Comparison of ENCODE assay signal across 17 cellular contexts in the genomic region with DNA sequence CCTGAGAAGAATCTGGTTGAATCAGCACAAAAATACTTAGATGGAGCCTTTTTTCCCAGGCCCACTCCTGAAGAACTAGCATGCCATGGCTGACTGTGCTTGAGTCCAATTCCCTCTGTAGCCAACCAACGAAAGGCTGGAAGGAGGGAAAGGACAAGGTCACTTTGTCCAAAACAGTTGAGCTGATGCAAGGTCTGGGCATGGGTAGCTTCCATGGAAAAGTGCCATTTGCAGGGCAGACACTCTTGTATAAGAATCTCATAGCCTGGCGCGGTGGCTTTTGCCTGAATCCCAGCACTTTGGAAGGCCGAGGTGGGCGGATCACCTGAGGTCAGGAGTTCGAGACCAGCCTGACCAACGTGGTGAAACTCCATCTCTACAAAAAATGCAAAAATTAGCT.
"Had no signal": no experiment of that assay in that cellular context is flagged by ENCODE, and none has a peak within 500 bp of the region (broad histone marks: within the 10 kb centered on the region; RNA-seq: fewer than 3 reads in every experiment).

No MANE protein-coding gene starts in this region.

- H3K27ac ChIP-seq: coronary artery, dorsolateral prefrontal cortex, esophagus muscularis mucosa, foreskin keratinocyte, heart right ventricle, left ventricle myocardium inferior, lower lobe of right lung had no signal

- DNase-seq: dermis blood vessel endothelial cell; dorsolateral prefrontal cortex; effector CD4-positive, alpha-beta T cell; effector memory CD4-positive, alpha-beta T cell; foreskin keratinocyte; glutamatergic neuron; head of caudate nucleus; heart right ventricle; hippocampal formation; left cardiac atrium; left ventricle myocardium inferior; lower lobe of right lung; mesenchymal stem cell; mucosa of descending colon; naive B cell had no signal

- H3K4me3 ChIP-seq: coronary artery, dorsolateral prefrontal cortex, esophagus muscularis mucosa, heart right ventricle, left ventricle myocardium inferior, lower lobe of right lung, mucosa of descending colon had no signal

- H3K4me1 ChIP-seq: foreskin keratinocyte, lower lobe of right lung had no signal

- H3K36me3 ChIP-seq: esophagus muscularis mucosa, heart right ventricle, left ventricle myocardium inferior, lower lobe of right lung had no signal

- ATAC-seq: foreskin keratinocyte, heart right ventricle, left cardiac atrium, lower lobe of right lung, mucosa of descending colon had no signal

- H3K27me3 ChIP-seq: dorsolateral prefrontal cortex, esophagus muscularis mucosa, foreskin keratinocyte, heart right ventricle had no signal

- H3K9me3 ChIP-seq: esophagus muscularis mucosa, heart right ventricle, left ventricle myocardium inferior, lower lobe of right lung, mucosa of descending colon had no signal
